8 cellular contexts compared by ENCODE assay signal in genomic region chr16:17468611-17469010, GRCh38. TPM values are rescaled to one million over a fixed set of nuclear protein-coding genes. Genes with fewer than 3 reads are reported as not detected.
A peak's percentile ranks its signal among the peaks of the same experiment; 100 is the strongest.
DNase-seq lines count a peak whose midpoint lies in the region; ATAC-seq and TF ChIP-seq lines count a peak whose summit lies in the region.

No MANE protein-coding gene starts in this region.

- POLR2A ChIA-PET in CD8-positive, alpha-beta T cell (lab: Charles Lee), result interaction anchor here (0.6 to 1.2 kb wide), 4 partner anchors 99 to 124 kb away, joined by 3 to 4 read pairs (median 3); no protein-coding TSS in a partner anchor

- no peak overlapping the region for H2BK120ac ChIP-seq in trophoblast cell (ENCODE audit: insufficient read depth, low read length, poor library complexity)

- H3K4ac ChIP-seq in trophoblast cell (ENCODE audit: low read depth, low read length), result no peak overlapping the region

- H3K4me3 Mint-ChIP-seq in CD8-positive, alpha-beta T cell, result peak overlapping the region; percentile 93

- H2AFZ ChIP-seq in trophoblast cell (ENCODE audit: insufficient read depth, low read length, poor library complexity), result no peak overlapping the region

- H3K14ac ChIP-seq in trophoblast cell (ENCODE audit: low read length), result no peak overlapping the region

- no peak overlapping the region for H3K27ac Mint-ChIP-seq in CD8-positive, alpha-beta T cell

- ATAC-seq in CD8-positive, alpha-beta T cell, result no peak
- no peak for ATAC-seq in aorta (ENCODE audit: low FRiP score)
- no peak for ATAC-seq in HG03097 (IDR thresholded peaks at IDR 0.05; ENCODE audit: low FRiP score, unreplicated experiment)

- WGBS in esophagus squamous epithelium, 2 donors, result 61 to 73% methylated on average over 2 to 7 of the region's 7 CpGs
- WGBS in trophoblast cell (ENCODE audit: extremely low coverage, insufficient coverage, insufficient read length), result no CpG with 5 or more reads among the region's 7 CpGs
- WGBS in aorta, 2 donors, result 26 to 30% methylated on average over 7 of the region's 7 CpGs

- TF ChIP-seq POLR2A in esophagus squamous epithelium (IDR thresholded peaks at IDR 0.05), result no peak

- no peaks in the 10 kb centered on the region for H3K9me3 ChIP-seq in CD8-positive, alpha-beta T cell (ENCODE audit: low read length)
- H3K9me3 ChIP-seq in esophagus squamous epithelium, result no peaks in the 10 kb centered on the region
- no peaks in the 10 kb centered on the region for H3K9me3 ChIP-seq in trophoblast cell (ENCODE audit: insufficient read depth, low read depth, low read length)
- no peaks in the 10 kb centered on the region for H3K9me3 ChIP-seq in BE2C
- H3K9me3 ChIP-seq in aorta (ENCODE audit: control insufficient read depth, low read length), result no peaks in the 10 kb centered on the region

- H3K4me1 Mint-ChIP-seq in CD8-positive, alpha-beta T cell (ENCODE audit: low read depth), result peaks cover 41% of the 10 kb centered on the region

- H3K18ac ChIP-seq in trophoblast cell (ENCODE audit: low read length), result no peak overlapping the region

- no peak overlapping the region for H4K12ac ChIP-seq in trophoblast cell (ENCODE audit: low read depth, low read length)

- CTCF ChIA-PET in CD8-positive, alpha-beta T cell (lab: Charles Lee), result interaction anchor here (1.2 to 2.2 kb wide), 6 partner anchors 99 to 274 kb away, joined by 4 to 14 read pairs (median 4); no protein-coding TSS in a partner anchor

- H3K36me3 ChIP-seq in CD8-positive, alpha-beta T cell (ENCODE audit: insufficient read depth, low read length), result no peaks in the 10 kb centered on the region
- H3K36me3 ChIP-seq in esophagus squamous epithelium (peaks cover 0 to 5% (median 0%) of the 10 kb centered on the region in 3 donors), trophoblast cell (ENCODE audit: control insufficient read depth in 1 of 2, insufficient read depth in 2 of 2, low read length in 2 of 2) (no peaks in the 10 kb centered on the region), BE2C (no peaks in the 10 kb centered on the region), aorta (ENCODE audit: control insufficient read depth in 1 of 2, insufficient read depth in 2 of 2, low read length in 1 of 2) (no peaks in the 10 kb centered on the region)

- H3K4me2 ChIP-seq in trophoblast cell (ENCODE audit: low read length), result peak overlapping the region; percentile 83

- peaks cover 11% of the 10 kb centered on the region for H3K36me3 Mint-ChIP-seq in CD8-positive, alpha-beta T cell

- no peak overlapping the region for H2BK12ac ChIP-seq in trophoblast cell (ENCODE audit: low read length)

- no peak overlapping the region for H2BK5ac ChIP-seq in trophoblast cell (ENCODE audit: low read depth, low read length, poor library complexity)

- H3K27me3 ChIP-seq in CD8-positive, alpha-beta T cell (ENCODE audit: insufficient read depth, low read length), result no peaks in the 10 kb centered on the region
- peaks cover 0 to 9% (median 0%) of the 10 kb centered on the region in 4 donors for H3K27me3 ChIP-seq in esophagus squamous epithelium
- H3K27me3 ChIP-seq in trophoblast cell (ENCODE audit: insufficient read depth, low read length), result peaks cover 3% of the 10 kb centered on the region
- H3K27me3 ChIP-seq in BE2C, result peaks cover 24% of the 10 kb centered on the region
- H3K27me3 ChIP-seq in aorta (ENCODE audit: control insufficient read depth in 1 of 2, insufficient read depth in 2 of 2, low read length in 1 of 2), result no peaks in the 10 kb centered on the region

- peaks cover 6% of the 10 kb centered on the region for H3K79me2 ChIP-seq in trophoblast cell (ENCODE audit: control insufficient read depth, insufficient read depth, low read length, poor library complexity)

- H3K9me3 Mint-ChIP-seq in CD8-positive, alpha-beta T cell, result no peaks in the 10 kb centered on the region

- H3K23ac ChIP-seq in trophoblast cell (ENCODE audit: low read length), result no peak overlapping the region

- H3K79me1 ChIP-seq in trophoblast cell (ENCODE audit: low read length), result peaks cover 3% of the 10 kb centered on the region

- TF ChIP-seq CTCF in CD8-positive, alpha-beta T cell (IDR thresholded peaks at IDR 0.05), result no peak
- TF ChIP-seq CTCF in esophagus squamous epithelium (IDR thresholded peaks at IDR 0.05) (no peak), BE2C (IDR thresholded peaks at IDR 0.05; ENCODE audit: low read depth, low read length) (no peak)

- H4K91ac ChIP-seq in trophoblast cell (ENCODE audit: low read depth, low read length), result no peak overlapping the region

- H4K8ac ChIP-seq in trophoblast cell (ENCODE audit: low read depth, low read length), result no peak overlapping the region

- H3K27me3 Mint-ChIP-seq in CD8-positive, alpha-beta T cell (ENCODE audit: low read depth), result no peaks in the 10 kb centered on the region

- H3K27ac ChIP-seq in CD8-positive, alpha-beta T cell (ENCODE audit: low read depth, low read length), result no peak overlapping the region
- H3K27ac ChIP-seq in esophagus squamous epithelium (peak overlapping the region in 3 of 4 donors; percentile 7 to 21 (median 9)), trophoblast cell (ENCODE audit: low read depth, low read length) (no peak overlapping the region), aorta (ENCODE audit: low read depth in 1 of 2, low read length in 2 of 2) (no peak overlapping the region)

- H3K9ac ChIP-seq in trophoblast cell (ENCODE audit: low read length), result no peak overlapping the region

- H3K4me1 ChIP-seq in CD8-positive, alpha-beta T cell (ENCODE audit: insufficient read depth, low read length), result peaks cover 33% of the 10 kb centered on the region
- H3K4me1 ChIP-seq in esophagus squamous epithelium, result peaks cover 23 to 50% (median 25%) of the 10 kb centered on the region in 3 donors
- H3K4me1 ChIP-seq in trophoblast cell (ENCODE audit: control insufficient read depth in 1 of 2, insufficient read depth in 2 of 2, low read length in 2 of 2), result peaks cover 15 to 21% of the 10 kb centered on the region in 2 experiments
- H3K4me1 ChIP-seq in BE2C, result no peaks in the 10 kb centered on the region
- H3K4me1 ChIP-seq in aorta (ENCODE audit: control insufficient read depth in 1 of 2, insufficient read depth in 2 of 2, low read length in 2 of 2), result no peaks in the 10 kb centered on the region

- H3K4me3 ChIP-seq in CD8-positive, alpha-beta T cell (ENCODE audit: low read depth, low read length), result no peak overlapping the region
- H3K4me3 ChIP-seq in esophagus squamous epithelium, result peak overlapping the region; percentile 66 to 82 (median 72)
- no peak overlapping the region for H3K4me3 ChIP-seq in trophoblast cell (ENCODE audit: low read depth, low read length)
- H3K4me3 ChIP-seq in BE2C (ENCODE audit: low read depth, low read length), result no peak overlapping the region
- no peak overlapping the region for H3K4me3 ChIP-seq in aorta (ENCODE audit: low read length in 2 of 2)

- no peak overlapping the region for H2AK5ac ChIP-seq in trophoblast cell (ENCODE audit: low read length)

- DNase-seq in CD8-positive, alpha-beta T cell, result no peak
- DNase-seq in NAMALWA (ENCODE audit: low spot score) (peak; percentile 26), esophagus squamous epithelium (lab: John Stamatoyannopoulos, UW) (no peak), trophoblast cell (no peak), BE2C (no peak), aorta (no peak), germinal center (ENCODE audit: low spot score) (no peak)

- intact Hi-C loops in CD8-positive, alpha-beta T cell (cut with DNase I, micrococcal nuclease), result loop anchor here (1.0 to 10.0 kb wide), 8 partner anchors 51 to 1596 kb away; partner anchors contain the start of gene COQ7 (in 1 of the 2)
- intact Hi-C loops in esophagus squamous epithelium (cut with DNase I), result loop anchor here (10.0 kb wide), 1 partner anchor 604 kb away; no protein-coding TSS in a partner anchor
- intact Hi-C loops in aorta (cut with DNase I), result loop anchor here (5.0 to 10.0 kb wide), 5 partner anchors 51 to 276 kb away; no protein-coding TSS in a partner anchor

RNA-seq across cellular contexts. Expression of gene XYLT1, which starts 2.1 kb away (rescaled TPM):
- 10 to 100 TPM; 14.1 to 16.1 TPM for total RNA-seq in CD8-positive, alpha-beta T cell
- total RNA-seq in esophagus squamous epithelium, result 10 to 100 TPM in 2 of 4 donors, 1 to 10 TPM in 2; 6.6 to 17.2 (median 10.0) TPM
- 5.9 and 6.8 TPM in 2 replicates for polyA plus RNA-seq in trophoblast cell (2013)
- 0.25 TPM for polyA plus RNA-seq in BE2C (2012; ENCODE audit: insufficient read depth, insufficient read length, low read depth)
- total RNA-seq in aorta, result 10 to 100 TPM; 15.0 to 15.9 TPM
- 1 to 10 TPM; 1.3 to 2.2 TPM for polyA plus RNA-seq in aorta

Comparison
In these comparisons a context has a peak if more than half of its experiments do, and no peak if none do; other contexts are left out.
1. H3K27ac ChIP-seq: peak in esophagus squamous epithelium (3 of 4); none in CD8-positive, alpha-beta T cell (single experiment), trophoblast cell (single experiment) and aorta (0 of 2).
2. H3K4me3 ChIP-seq: peak in esophagus squamous epithelium (4 of 4); none in CD8-positive, alpha-beta T cell (single experiment), trophoblast cell (single experiment), BE2C (single experiment) and aorta (0 of 2).